23 cellular contexts compared by ENCODE assay signal in the genomic region with DNA sequence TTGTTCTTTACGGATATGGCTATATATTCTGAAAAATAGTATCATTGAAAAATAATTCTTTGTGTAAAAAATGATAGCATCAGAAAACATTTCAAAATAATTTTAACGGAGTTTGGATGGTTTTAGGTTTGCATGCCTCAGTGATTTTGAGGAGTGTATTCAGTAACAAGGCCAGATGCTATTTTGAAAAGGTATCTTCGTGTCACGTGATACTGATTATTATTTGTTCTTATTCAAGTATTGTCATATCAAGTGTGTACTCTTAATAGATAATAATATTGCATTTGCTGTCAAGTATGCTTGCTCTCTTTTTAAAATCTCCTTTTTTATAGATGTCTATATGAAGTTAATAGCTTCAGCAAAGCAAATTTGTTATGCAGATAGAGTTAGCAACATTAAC.
DNase-seq lines count a peak whose midpoint lies in the region; ATAC-seq, FAIRE-seq and TF ChIP-seq lines count a peak whose summit lies in the region.
"Had no signal": no experiment of that assay in that cellular context is flagged by ENCODE, and none has a peak within 500 bp of the region (broad histone marks: within the 10 kb centered on the region; RNA-seq: fewer than 3 reads in every experiment).

No MANE protein-coding gene starts in this region.

- DNase-seq in NCI-H2171 treated with DMSO at 0.1 percent for 48 hours (lab: John Stamatoyannopoulos, UW) (peak; percentile 28), NCI-H2171 (lab: John Stamatoyannopoulos, UW) (no peak), GM12878 (ENCODE audit: low read depth, low spot score) (no peak), kidney (no peak), smooth muscle cell (lab: John Stamatoyannopoulos, UW; ENCODE audit: unreplicated experiment) (no peak)
- DNase-seq: AML-193; CD4-positive, alpha-beta memory T cell; CD4-positive, CD25-positive, alpha-beta regulatory T cell; CD8-positive, alpha-beta memory T cell; COR-L47; DMS 273 treated with DMSO at 0.1 percent for 48 hours; DMS153; DMS53; DMS79; DND-41; EL; GDM1 had no signal

- H3K4me1 ChIP-seq in GM12878 (ENCODE audit: control insufficient read depth, insufficient read depth, low read length) (no peaks in the 10 kb centered on the region), kidney (ENCODE audit: control insufficient read depth in 1 of 2, insufficient read depth in 1 of 2, low read depth in 1 of 2, low read length in 2 of 2) (no peaks in the 10 kb centered on the region), smooth muscle cell (ENCODE audit: low read depth) (no peaks in the 10 kb centered on the region)
- H3K4me1 ChIP-seq: A549; BLaER1 treated with 17β-estradiol and CSF1 and Interleukin-3, amounts not matched to agents 10 nM and 100 nM had no signal

- H3K27ac ChIP-seq in GM12878 (ENCODE audit: control insufficient read depth, insufficient read depth) (no peak overlapping the region), kidney (ENCODE audit: low read depth in 2 of 2, low read length in 2 of 2) (no peak overlapping the region), smooth muscle cell (ENCODE audit: low read depth) (no peak overlapping the region)
- H3K27ac ChIP-seq: 22Rv1; A549; BLaER1 treated with 17β-estradiol and CSF1 and Interleukin-3, amounts not matched to agents 10 nM and 100 nM; C4-2B had no signal

- CTCF ChIA-PET in GM12878 (lab: Yijun Ruan, JAX) = no interaction called here

- no peaks in the 10 kb centered on the region for H3K79me2 ChIP-seq in GM12878 (ENCODE audit: control insufficient read depth, insufficient read depth, low read length)
- H3K79me2 ChIP-seq in smooth muscle cell (ENCODE audit: low read depth) = no peaks in the 10 kb centered on the region

- H2AFZ ChIP-seq in GM12878 (ENCODE audit: control insufficient read depth, low read depth, low read length) (no peak overlapping the region), smooth muscle cell (ENCODE audit: low read depth) (no peak overlapping the region)

- H3K4me3 ChIP-seq in GM12878 (no peak overlapping the region), kidney (ENCODE audit: low read length in 2 of 2) (no peak overlapping the region), smooth muscle cell (no peak overlapping the region)
- H3K4me3 ChIP-seq: A549; BLaER1 treated with 17β-estradiol and CSF1 and Interleukin-3, amounts not matched to agents 10 nM and 100 nM had no signal

- no peak for ATAC-seq in GM12878
- ATAC-seq: A549 had no signal

- no peaks in the 10 kb centered on the region for H3F3A ChIP-seq in smooth muscle cell (ENCODE audit: low read depth)

- H4K20me1 ChIP-seq in GM12878 (ENCODE audit: control insufficient read depth, insufficient read depth) = no peaks in the 10 kb centered on the region
- no peaks in the 10 kb centered on the region for H4K20me1 ChIP-seq in smooth muscle cell (ENCODE audit: low read depth)
- H4K20me1 ChIP-seq: BLaER1 treated with 17β-estradiol and CSF1 and Interleukin-3, amounts not matched to agents 10 nM and 100 nM had no signal

- H3K36me3 ChIP-seq in GM12878 (ENCODE audit: control insufficient read depth in 2 of 2, insufficient read depth in 2 of 2, low read length in 1 of 2) = no peaks in the 10 kb centered on the region
- no peaks in the 10 kb centered on the region for H3K36me3 ChIP-seq in kidney (ENCODE audit: control insufficient read depth in 1 of 2, insufficient read depth in 2 of 2, low read length in 2 of 2)
- H3K36me3 ChIP-seq in smooth muscle cell (ENCODE audit: low read depth) = no peaks in the 10 kb centered on the region
- H3K36me3 ChIP-seq: BLaER1 treated with 17β-estradiol and CSF1 and Interleukin-3, amounts not matched to agents 10 nM and 100 nM had no signal

- RAD21 ChIA-PET in GM12878 (lab: Charles Lee; ENCODE audit: unreplicated experiment) = no interaction called here

- no peak for TF ChIP-seq POLR2A in GM12878 (IDR thresholded peaks at IDR 0.05; ENCODE audit: low read depth, low read length)

- in situ Hi-C loops in GM12878 (cut with MboI) = no loop called here

- TF ChIP-seq CTCF in GM12878 (IDR thresholded peaks at IDR 0.05 in 2 of 3, conservative IDR thresholded peaks at IDR 0.05 in 1 of 3; ENCODE audit: control insufficient read depth in 2 of 3, extremely low read depth in 1 of 3, insufficient read depth in 1 of 3, low read depth in 3 of 3, low read length in 3 of 3) (no peak), kidney (IDR thresholded peaks at IDR 0.05; ENCODE audit: borderline replicate concordance, extremely low read depth, insufficient read depth) (no peak), smooth muscle cell (IDR thresholded peaks at IDR 0.05; ENCODE audit: borderline replicate concordance, insufficient read depth, poor library complexity, severe bottlenecking) (no peak)

- H3K9ac ChIP-seq in GM12878 (ENCODE audit: control insufficient read depth, insufficient read depth, low read length) (no peak overlapping the region), kidney (ENCODE audit: low read length in 2 of 2) (no peak overlapping the region), smooth muscle cell (ENCODE audit: low read depth) (no peak overlapping the region)
- H3K9ac ChIP-seq: BLaER1 treated with 17β-estradiol and CSF1 and Interleukin-3, amounts not matched to agents 10 nM and 100 nM had no signal

- H3K27me3 ChIP-seq in GM12878 (replicated peaks in 1 of 2; ENCODE audit: control insufficient read depth in 2 of 2, insufficient read depth in 2 of 2, low read length in 1 of 2) = no peaks in the 10 kb centered on the region
- no peaks in the 10 kb centered on the region for H3K27me3 ChIP-seq in smooth muscle cell (ENCODE audit: low read depth)
- H3K27me3 ChIP-seq: BLaER1 treated with 17β-estradiol and CSF1 and Interleukin-3, amounts not matched to agents 10 nM and 100 nM had no signal

- H3K9me3 ChIP-seq in GM12878 (replicated peaks; ENCODE audit: control insufficient read depth, insufficient read depth, low read length) (no peaks in the 10 kb centered on the region), kidney (ENCODE audit: control insufficient read depth in 1 of 2, low read length in 2 of 2) (no peaks in the 10 kb centered on the region), smooth muscle cell (replicated peaks; ENCODE audit: low read depth) (no peaks in the 10 kb centered on the region)
- H3K9me3 ChIP-seq: A549; BLaER1 treated with 17β-estradiol and CSF1 and Interleukin-3, amounts not matched to agents 10 nM and 100 nM had no signal

- 37% methylated on average over 4 of the region's 4 CpGs for WGBS in GM12878 (ENCODE audit: insufficient coverage, insufficient replicate concordance, low lambda C conversion rate, missing lambda C conversion rate)
- WGBS in smooth muscle cell (ENCODE audit: low lambda C conversion rate) = 81% methylated on average over 4 of the region's 4 CpGs

- POLR2A ChIA-PET in GM12878 (lab: Charles Lee) = no interaction called here

- intact Hi-C loops in GM12878 (cut with micrococcal nuclease; ENCODE audit: unreplicated experiment) (no loop called here), kidney (cut with DNase I) (no loop called here)

- TF ChIP-seq EP300 in GM12878 (IDR thresholded peaks at IDR 0.05; ENCODE audit: borderline replicate concordance in 1 of 2, control insufficient read depth in 1 of 2, low read depth in 2 of 2, low read length in 2 of 2) = no peak

- FAIRE-seq in GM12878 (lab: Jason Lieb, UNC) (no peak), kidney (lab: Jason Lieb, UNC) (peak; percentile 3)
- FAIRE-seq: A549, GM12891, GM19239 had no signal

- no peak overlapping the region for H3K4me2 ChIP-seq in GM12878 (ENCODE audit: control insufficient read depth, insufficient read depth)
- no peak overlapping the region for H3K4me2 ChIP-seq in smooth muscle cell
- H3K4me2 ChIP-seq: A549; BLaER1 treated with 17β-estradiol and CSF1 and Interleukin-3, amounts not matched to agents 10 nM and 100 nM had no signal

- SMC1A ChIA-PET in GM12878 (lab: Charles Lee; ENCODE audit: uncharacterized antibody, unreplicated experiment) = no interaction called here

- no TSS peak for BruUV-seq in GM12878 (replicated peaks; lab: Mats Ljungman, UMichigan)

- TF ChIP-seq RAD21 in GM12878 (IDR thresholded peaks at IDR 0.05; ENCODE audit: insufficient read depth, low read depth, low read length) = no peak

TF ChIP-seq in GM12878, 131 proteins besides CTCF, POLR2A, EP300 and RAD21:
- no peak for TF ChIP-seq NR2C1 (IDR thresholded peaks at IDR 0.05)
- TF ChIP-seq RAD51 (IDR thresholded peaks at IDR 0.05) = peak; percentile 58; the same call in 1 of the 2 replicates
